ENCODE assay signal across 8 cellular contexts in genomic region chr11:126282742-126283591, GRCh38. TPM values are rescaled to one million over a fixed set of nuclear protein-coding genes. Genes with fewer than 3 reads are reported as not detected.
DNase-seq lines count a peak whose midpoint lies in the region; ATAC-seq and TF ChIP-seq lines count a peak whose summit lies in the region.

Gene TIRAP, plus strand, starts transcription at chr11:126283093. Its CDS starts 7,802 bp downstream, at chr11:126290895.

- peak; percentile 72 for DNase-seq in DMS79 treated with DMSO at 0.1 percent for 48 hours (lab: John Stamatoyannopoulos, UW)
- DNase-seq in KBM-7 = peak; percentile 71
- peak; percentile 40 for DNase-seq in SKM-1 (lab: John Stamatoyannopoulos, UW; ENCODE audit: unreplicated experiment)
- DNase-seq in activated naive CD4-positive, alpha-beta T cell treated with anti-CD3 and anti-CD28 coated beads, Interleukin-2, amount 50 U/mL, for 72 hours (ENCODE audit: low spot score in 2 of 2) = peak; percentile 58 to 79
- peak; percentile 51 for DNase-seq in globus pallidus (ENCODE audit: low spot score)

- TF ChIP-seq CTCF in neutrophil (IDR thresholded peaks at IDR 0.05) = peak; percentile 34

- H3K9me3 ChIP-seq in neutrophil = no peaks in the 10 kb centered on the region

- peaks cover 57 to 62% of the 10 kb centered on the region in 2 experiments for H3K4me1 ChIP-seq in neutrophil (ENCODE audit: control insufficient read depth in 1 of 2, insufficient read depth in 1 of 2, low read depth in 1 of 2, low read length in 1 of 2)
- H3K4me1 ChIP-seq in urinary bladder (ENCODE audit: insufficient read depth) = no peaks in the 10 kb centered on the region

- under 1% methylated on average over 82 of the region's 82 CpGs for WGBS in urinary bladder

- peak within 1 kb of the TSS; percentile 85 to 90 for H3K4me3 ChIP-seq in neutrophil (ENCODE audit: low read depth in 1 of 2, low read length in 1 of 2)
- peak within 1 kb of the TSS; percentile 75 for H3K4me3 ChIP-seq in urinary bladder (ENCODE audit: low read depth, low read length)

- H3K36me3 ChIP-seq in neutrophil (peaks cover 7% of the 10 kb centered on the region), urinary bladder (ENCODE audit: insufficient read depth) (no peaks in the 10 kb centered on the region)

- in situ Hi-C loops in KBM-7 (cut with MboI; ENCODE audit: low pct_unique_long_range_greater_than_20kb, low sequenced_read_pairs) = no loop called here

- ATAC-seq in GM21529 (IDR thresholded peaks at IDR 0.05; ENCODE audit: unreplicated experiment) = peak; percentile 56
- peak; percentile 64 to 77 for ATAC-seq in activated naive CD4-positive, alpha-beta T cell treated with anti-CD3 and anti-CD28 coated beads, Interleukin-2, amount 50 U/mL, for 72 hours

- H3K27ac Mint-ChIP-seq in activated naive CD4-positive, alpha-beta T cell treated with anti-CD3 and anti-CD28 coated beads, Interleukin-2, amount 50 U/mL, for 72 hours = peak within 1 kb of the TSS; percentile 90 to 97

- peaks cover 12 to 19% of the 10 kb centered on the region in 2 donors for H3K36me3 Mint-ChIP-seq in activated naive CD4-positive, alpha-beta T cell treated with anti-CD3 and anti-CD28 coated beads, Interleukin-2, amount 50 U/mL, for 72 hours

- H3K9me3 Mint-ChIP-seq in activated naive CD4-positive, alpha-beta T cell treated with anti-CD3 and anti-CD28 coated beads, Interleukin-2, amount 50 U/mL, for 72 hours = no peaks in the 10 kb centered on the region

- H3K27me3 ChIP-seq in neutrophil = no peaks in the 10 kb centered on the region

- H3K27ac ChIP-seq in neutrophil (peak within 1 kb of the TSS; percentile 99), urinary bladder (ENCODE audit: low read depth) (peak within 1 kb of the TSS; percentile 94)

RNA-seq across cellular contexts. Expression of gene TIRAP, which starts in this region (rescaled TPM):
- total RNA-seq in activated naive CD4-positive, alpha-beta T cell treated with anti-CD3 and anti-CD28 coated beads, Interleukin-2, amount 50 U/mL, for 72 hours = 1 to 10 TPM; 2.8 to 7.4 TPM
- total RNA-seq in urinary bladder = 5.8 TPM
- polyA plus RNA-seq in urinary bladder = 11.5 TPM

Comparison
In these comparisons a context has a peak if more than half of its experiments do, and no peak if none do; other contexts are left out.
1. Peak in every context shown above with its lines: DNase-seq, ATAC-seq, H3K4me3 ChIP-seq and H3K27ac ChIP-seq.